Comparison of ENCODE assay signal across 18 cellular contexts in the genomic region with DNA sequence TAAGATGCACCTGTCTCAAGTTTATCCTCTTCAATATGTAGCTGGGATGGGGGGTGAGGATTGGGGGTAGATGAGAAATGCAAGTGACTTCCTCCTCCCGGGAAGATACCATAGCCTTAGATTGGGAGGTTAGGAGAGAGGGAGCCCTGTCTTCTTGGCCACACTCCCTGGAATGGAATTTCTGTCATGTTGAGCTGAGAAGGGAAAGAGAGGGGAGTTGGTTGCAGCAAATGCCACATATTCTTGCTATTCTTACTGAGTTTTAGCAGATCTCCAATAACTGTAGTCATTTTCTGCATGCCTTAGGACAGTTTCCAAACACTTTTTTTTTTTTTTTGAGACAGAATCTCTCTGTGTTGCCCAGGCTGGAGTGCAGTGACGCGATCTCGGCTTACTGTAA. TPM values are rescaled to one million over a fixed set of nuclear protein-coding genes. Genes with fewer than 3 reads are reported as not detected.
DNase-seq lines count a peak whose midpoint lies in the region; ATAC-seq and TF ChIP-seq lines count a peak whose summit lies in the region.
"Had no signal": no experiment of that assay in that cellular context is flagged by ENCODE, and none has a peak within 500 bp of the region (broad histone marks: within the 10 kb centered on the region; RNA-seq: fewer than 3 reads in every experiment).

No MANE protein-coding gene starts in this region.

- no peak overlapping the region for H4K12ac ChIP-seq in trophoblast cell (ENCODE audit: low read depth, low read length)

- no peak overlapping the region for H3T11ph ChIP-seq in H9 (ENCODE audit: low read length)

- H2AK5ac ChIP-seq in H9 (ENCODE audit: insufficient read length, low read length): no peak overlapping the region
- no peak overlapping the region for H2AK5ac ChIP-seq in trophoblast cell (ENCODE audit: low read length)
- no peak overlapping the region for H2AK5ac ChIP-seq in neuronal stem cell (ENCODE audit: low read depth, low read length)

- H3K27ac Mint-ChIP-seq in H9 (peak overlapping the region in 2 of 3 experiments; percentile 40 to 49; a peak in 2 of 7 replicates), endodermal cell (peak overlapping the region; percentile 48)
- H3K27ac Mint-ChIP-seq: CD14-positive monocyte; CD8-positive, alpha-beta T cell; HFFc6 had no signal

- no peak overlapping the region for H4K8ac ChIP-seq in H9 (replicated peaks; ENCODE audit: insufficient read length, low read depth, low read length)
- no peak overlapping the region for H4K8ac ChIP-seq in trophoblast cell (ENCODE audit: low read depth, low read length)
- no peak overlapping the region for H4K8ac ChIP-seq in neuronal stem cell (ENCODE audit: low read depth, low read length)

- intact Hi-C loops in lower lobe of right lung (cut with DNase I): no loop called here

- H2BK15ac ChIP-seq in H9 (ENCODE audit: low read depth, low read length) (no peak overlapping the region), neuronal stem cell (ENCODE audit: low read length) (no peak overlapping the region)

- peaks cover 3% of the 10 kb centered on the region; the same call in 1 of the 2 replicates for H3K4me1 ChIP-seq in H9 (ENCODE audit: insufficient read depth, low read length)
- no peaks in the 10 kb centered on the region for H3K4me1 ChIP-seq in endodermal cell (ENCODE audit: control insufficient read depth, insufficient read depth, low read length)
- H3K4me1 ChIP-seq in trophoblast cell (ENCODE audit: control insufficient read depth in 1 of 2, insufficient read depth in 2 of 2, low read length in 2 of 2): no peaks in the 10 kb centered on the region
- no peaks in the 10 kb centered on the region for H3K4me1 ChIP-seq in lower lobe of right lung
- H3K4me1 ChIP-seq in neuronal stem cell (ENCODE audit: control insufficient read depth in 2 of 2, insufficient read depth in 1 of 2, low read depth in 1 of 2, low read length in 2 of 2): no peaks in the 10 kb centered on the region

- H3K27me3 Mint-ChIP-seq in H9 (ENCODE audit: low read depth) (no peaks in the 10 kb centered on the region), endodermal cell (ENCODE audit: insufficient read depth) (no peaks in the 10 kb centered on the region)

- H4K5ac ChIP-seq in H9 (ENCODE audit: insufficient read length, low read depth, low read length): no peak overlapping the region

- no peak overlapping the region for H2BK12ac ChIP-seq in H9 (ENCODE audit: insufficient read length, low read depth, low read length)
- H2BK12ac ChIP-seq in trophoblast cell (ENCODE audit: low read length): no peak overlapping the region
- no peak overlapping the region for H2BK12ac ChIP-seq in neuronal stem cell (ENCODE audit: low read length)

- H3K14ac ChIP-seq in H9 (ENCODE audit: insufficient read depth, low read length): no peak overlapping the region
- no peak overlapping the region for H3K14ac ChIP-seq in trophoblast cell (ENCODE audit: low read length)
- H3K14ac ChIP-seq in neuronal stem cell (ENCODE audit: low read length): no peak overlapping the region

- no peak overlapping the region for H3K4ac ChIP-seq in H9 (ENCODE audit: low read depth, low read length)
- H3K4ac ChIP-seq in trophoblast cell (ENCODE audit: low read depth, low read length): no peak overlapping the region
- no peak overlapping the region for H3K4ac ChIP-seq in neuronal stem cell (ENCODE audit: low read length)

- H2BK5ac ChIP-seq in H9 (ENCODE audit: insufficient read length, low read length): no peak overlapping the region
- no peak overlapping the region for H2BK5ac ChIP-seq in trophoblast cell (ENCODE audit: low read depth, low read length, poor library complexity)
- no peak overlapping the region for H2BK5ac ChIP-seq in neuronal stem cell (ENCODE audit: low read length)

- WGBS in H9 (ENCODE audit: extremely low coverage, insufficient read length, low lambda C conversion rate): no CpG with 5 or more reads among the region's 4 CpGs
- 85 to 89% methylated on average over 3 to 4 of the region's 4 CpGs for WGBS in endodermal cell (ENCODE audit: insufficient coverage in 1 of 2, insufficient read length in 1 of 2), 2 experiments
- no CpG with 5 or more reads among the region's 4 CpGs for WGBS in trophoblast cell (ENCODE audit: extremely low coverage, insufficient coverage, insufficient read length)
- no CpG with 5 or more reads among the region's 4 CpGs for WGBS in neuronal stem cell (ENCODE audit: extremely low coverage in 2 of 2, insufficient read length in 2 of 2, insufficient replicate concordance in 1 of 2), 2 donors

- no peak overlapping the region for H3K23ac ChIP-seq in H9 (ENCODE audit: insufficient read length, low read depth, low read length)
- no peak overlapping the region for H3K23ac ChIP-seq in trophoblast cell (ENCODE audit: low read length)
- no peak overlapping the region for H3K23ac ChIP-seq in neuronal stem cell (ENCODE audit: low read depth, low read length, poor library complexity)

- H3K27ac ChIP-seq in H9 (ENCODE audit: insufficient read length, low read depth, low read length) (no peak overlapping the region), endodermal cell (ENCODE audit: low read depth, low read length) (no peak overlapping the region), trophoblast cell (ENCODE audit: low read depth, low read length) (no peak overlapping the region), lower lobe of right lung (no peak overlapping the region), neuronal stem cell (replicated peaks; ENCODE audit: low read length) (no peak overlapping the region)
- H3K27ac ChIP-seq: 22Rv1 had no signal

- no peaks in the 10 kb centered on the region for H3K23me2 ChIP-seq in H9 (ENCODE audit: insufficient read length, low read depth, low read length, poor library complexity, severe bottlenecking)

- H3K9ac ChIP-seq in H9 (ENCODE audit: extremely low read depth, insufficient read length, low read length) (no peak overlapping the region), endodermal cell (ENCODE audit: extremely low read depth, low read length, poor library complexity, severe bottlenecking) (no peak overlapping the region), trophoblast cell (ENCODE audit: low read length) (no peak overlapping the region), neuronal stem cell (ENCODE audit: low read depth, low read length, poor library complexity) (no peak overlapping the region)

- DNase-seq in EH (ENCODE audit: low read depth): peak; percentile 1
- no peak for DNase-seq in H9
- no peak for DNase-seq in endodermal cell
- DNase-seq in trophoblast cell: peak; percentile 31 to 74
- no peak for DNase-seq in lower lobe of right lung
- DNase-seq in neuronal stem cell (ENCODE audit: low spot score): no peak
- DNase-seq: CD8-positive, alpha-beta T cell; COR-L47; DMS153; DMS79 treated with DMSO at 0.1 percent for 48 hours; GDM1; GOT3; HCEC 1CT; HFFc6 had no signal

- no peaks in the 10 kb centered on the region for H3K27me3 ChIP-seq in H9 (ENCODE audit: insufficient read depth, low read length)
- no peaks in the 10 kb centered on the region for H3K27me3 ChIP-seq in endodermal cell (ENCODE audit: control insufficient read depth, insufficient read depth, low read length, poor library complexity, severe bottlenecking)
- no peaks in the 10 kb centered on the region for H3K27me3 ChIP-seq in trophoblast cell (ENCODE audit: insufficient read depth, low read length)
- H3K27me3 ChIP-seq in lower lobe of right lung (ENCODE audit: low read depth): no peaks in the 10 kb centered on the region
- no peaks in the 10 kb centered on the region for H3K27me3 ChIP-seq in neuronal stem cell (ENCODE audit: control insufficient read depth in 3 of 3, insufficient read depth in 3 of 3, low read depth in 1 of 3, low read length in 3 of 3)

- TF ChIP-seq CTCF in H9 (conservative IDR thresholded peaks at IDR 0.05) (no peak), endodermal cell (conservative IDR thresholded peaks at IDR 0.05) (no peak), lower lobe of right lung (IDR thresholded peaks at IDR 0.05) (no peak)

- peaks cover 6% of the 10 kb centered on the region; the same call in 1 of the 2 replicates for H3K79me2 ChIP-seq in H9 (ENCODE audit: insufficient read depth, low read length)
- H3K79me2 ChIP-seq in trophoblast cell (ENCODE audit: control insufficient read depth, insufficient read depth, low read length, poor library complexity): peaks cover 2% of the 10 kb centered on the region

- no peak overlapping the region for H4K91ac ChIP-seq in H9 (ENCODE audit: insufficient read length, low read depth, low read length)
- no peak overlapping the region for H4K91ac ChIP-seq in trophoblast cell (ENCODE audit: low read depth, low read length)
- no peak overlapping the region for H4K91ac ChIP-seq in neuronal stem cell (ENCODE audit: low read depth, low read length, poor library complexity)

- H3K4me2 ChIP-seq in H9 (ENCODE audit: insufficient read depth, insufficient read length, low read length): no peak overlapping the region
- H3K4me2 ChIP-seq in trophoblast cell (ENCODE audit: low read length): no peak overlapping the region
- H3K4me2 ChIP-seq in neuronal stem cell (ENCODE audit: insufficient read depth, low read length, poor library complexity, severe bottlenecking): no peak overlapping the region

- H3K36me3 Mint-ChIP-seq in H9 (ENCODE audit: insufficient read depth in 1 of 3, low read depth in 3 of 3): peaks cover 3 to 8% (median 4%) of the 10 kb centered on the region in 3 experiments
- H3K36me3 Mint-ChIP-seq in endodermal cell (ENCODE audit: low read depth): peaks cover 5% of the 10 kb centered on the region
- H3K36me3 Mint-ChIP-seq: CD14-positive monocyte had no signal

- H3K4me3 Mint-ChIP-seq in H9 (no peak overlapping the region), endodermal cell (no peak overlapping the region)
- H3K4me3 Mint-ChIP-seq: CD14-positive monocyte; CD8-positive, alpha-beta T cell; HFFc6 had no signal

- no peak overlapping the region for H3K56ac ChIP-seq in H9 (ENCODE audit: insufficient read length, low read depth, low read length)

- H3K9me3 Mint-ChIP-seq in H9: peaks cover 8% of the 10 kb centered on the region in 2 experiments
- H3K9me3 Mint-ChIP-seq in endodermal cell: peaks cover 15% of the 10 kb centered on the region
- H3K9me3 Mint-ChIP-seq: CD8-positive, alpha-beta T cell; HFFc6 had no signal

- H3K4me1 Mint-ChIP-seq in H9 (peaks cover 18 to 19% of the 10 kb centered on the region in 2 experiments), endodermal cell (peaks cover 9% of the 10 kb centered on the region)
- H3K4me1 Mint-ChIP-seq: CD14-positive monocyte had no signal

- H2BK20ac ChIP-seq in H9 (ENCODE audit: low read depth, low read length, poor library complexity, severe bottlenecking): no peak overlapping the region

- ATAC-seq in lower lobe of right lung: no peak
- no peak for ATAC-seq in GM18907 (IDR thresholded peaks at IDR 0.05; ENCODE audit: unreplicated experiment)
- no peak for ATAC-seq in GM18867 (IDR thresholded peaks at IDR 0.05; ENCODE audit: unreplicated experiment)
- ATAC-seq: CD8-positive, alpha-beta T cell had no signal

- no peaks in the 10 kb centered on the region for H3K9me3 ChIP-seq in H9 (ENCODE audit: control insufficient read depth, low read depth, low read length)
- H3K9me3 ChIP-seq in endodermal cell (ENCODE audit: control insufficient read depth, low read length): peaks cover 11% of the 10 kb centered on the region
- H3K9me3 ChIP-seq in trophoblast cell (ENCODE audit: insufficient read depth, low read depth, low read length): no peaks in the 10 kb centered on the region
- H3K9me3 ChIP-seq in lower lobe of right lung: no peaks in the 10 kb centered on the region
- H3K9me3 ChIP-seq in neuronal stem cell (replicated peaks in 1 of 2; ENCODE audit: control insufficient read depth in 2 of 2, insufficient read depth in 1 of 2, low read depth in 1 of 2, low read length in 2 of 2): no peaks in the 10 kb centered on the region

- H3K18ac ChIP-seq in H9 (ENCODE audit: insufficient read length, low read depth, low read length) (no peak overlapping the region), trophoblast cell (ENCODE audit: low read length) (no peak overlapping the region), neuronal stem cell (ENCODE audit: low read length) (no peak overlapping the region)

- H2BK120ac ChIP-seq in H9 (ENCODE audit: low read depth, low read length, poor library complexity, severe bottlenecking) (no peak overlapping the region), trophoblast cell (ENCODE audit: insufficient read depth, low read length, poor library complexity) (no peak overlapping the region), neuronal stem cell (ENCODE audit: low read depth, low read length) (no peak overlapping the region)

- peaks cover 4% of the 10 kb centered on the region for H3K79me1 ChIP-seq in H9 (ENCODE audit: insufficient read depth, low read depth, low read length, poor library complexity, severe bottlenecking)
- no peaks in the 10 kb centered on the region for H3K79me1 ChIP-seq in trophoblast cell (ENCODE audit: low read length)
- H3K79me1 ChIP-seq in neuronal stem cell (ENCODE audit: low read depth, low read length): no peaks in the 10 kb centered on the region

- H3K4me3 ChIP-seq in endodermal cell (ENCODE audit: low read length) (no peak overlapping the region), trophoblast cell (ENCODE audit: low read depth, low read length) (no peak overlapping the region), lower lobe of right lung (no peak overlapping the region), neuronal stem cell (ENCODE audit: low read length in 2 of 2) (no peak overlapping the region)

- H4K20me1 ChIP-seq in H9 (ENCODE audit: control insufficient read depth, insufficient read depth, insufficient read length): no peaks in the 10 kb centered on the region

- no peak overlapping the region for H2AFZ ChIP-seq in H9 (ENCODE audit: low read length)
- no peak overlapping the region for H2AFZ ChIP-seq in trophoblast cell (ENCODE audit: insufficient read depth, low read length, poor library complexity)
- no peak overlapping the region for H2AFZ ChIP-seq in neuronal stem cell (ENCODE audit: low read length)

- H3K36me3 ChIP-seq in endodermal cell (ENCODE audit: control insufficient read depth, insufficient read depth, low read length): no peaks in the 10 kb centered on the region
- no peaks in the 10 kb centered on the region for H3K36me3 ChIP-seq in trophoblast cell (ENCODE audit: control insufficient read depth in 1 of 2, insufficient read depth in 2 of 2, low read length in 2 of 2)
- no peaks in the 10 kb centered on the region for H3K36me3 ChIP-seq in lower lobe of right lung
- no peaks in the 10 kb centered on the region for H3K36me3 ChIP-seq in neuronal stem cell (replicated peaks in 1 of 2; ENCODE audit: control insufficient read depth in 2 of 2, insufficient read depth in 2 of 2, low read length in 2 of 2)

RNA-seq across cellular contexts. Expression of a gene that starts 35.9 kb away (rescaled TPM):
- total RNA-seq in H9 (2021) (19.8 and 20.4 TPM in 2 replicates), endodermal cell (1 to 10 TPM; 6.9 to 7.7 TPM), lower lobe of right lung (2.8 TPM)
- polyA plus RNA-seq in endodermal cell (2013, experiment 1 of 2): 3.5 TPM
- polyA plus RNA-seq in endodermal cell (2013, experiment 2 of 2): 3.2 TPM
- 9.3 and 9.5 TPM in 2 replicates for polyA plus RNA-seq in trophoblast cell (2013)
- 2.7 TPM for polyA plus RNA-seq in neuronal stem cell (2013, experiment 1 of 2)
- 3.0 TPM for polyA plus RNA-seq in neuronal stem cell (2013, experiment 2 of 2)

Comparison
In these comparisons a context has a peak if more than half of its experiments do, and no peak if none do; other contexts are left out.
1. DNase-seq: peak in EH (single experiment) and trophoblast cell (2 of 2); none in H9 (single experiment), endodermal cell (single experiment), lower lobe of right lung (single experiment) and neuronal stem cell (single experiment).